12 cellular contexts compared by ENCODE assay signal in genomic region chr10:79081353-79082034, GRCh38. TPM values are rescaled to one million over a fixed set of nuclear protein-coding genes. Genes with fewer than 3 reads are reported as not detected.
A peak's percentile ranks its signal among the peaks of the same experiment; 100 is the strongest.
DNase-seq lines count a peak whose midpoint lies in the region; ATAC-seq, FAIRE-seq and TF ChIP-seq lines count a peak whose summit lies in the region.
"Had no signal": no experiment of that assay in that cellular context is flagged by ENCODE, and none has a peak within 500 bp of the region (broad histone marks: within the 10 kb centered on the region; RNA-seq: fewer than 3 reads in every experiment).

No MANE protein-coding gene starts in this region.

- TF ChIP-seq RAD21 in HepG2 (CRISPR knock-in tag; IDR thresholded peaks at IDR 0.05), result no peak

- H4K20me1 ChIP-seq in HepG2 (ENCODE audit: insufficient read depth, low read length), result peaks cover 93% of the 10 kb centered on the region

- CTCF ChIA-PET in AG04449 (lab: Yijun Ruan, JAX), result interaction anchor here (0.7 to 4.2 kb wide), 5 partner anchors 11 to 1034 kb away, joined by 3 to 49 read pairs (median 4); no protein-coding TSS in a partner anchor
- CTCF ChIA-PET in HepG2 (lab: Yijun Ruan, JAX; ENCODE audit: low intra/inter-chr PET ratio, low total read pairs), result no interaction called here

- POLR2A ChIA-PET in AG04449 (lab: Yijun Ruan, JAX), result interaction anchor here (1.3 to 1.4 kb wide), 3 partner anchors 12 to 70 kb away, joined by 3 to 4 read pairs (median 4); no protein-coding TSS in a partner anchor
- POLR2A ChIA-PET in HepG2 (lab: Yijun Ruan, JAX), result interaction anchor here (2.1 kb wide), 1 partner anchor 10 kb away, joined by 4 read pairs; no protein-coding TSS in a partner anchor

- H3K27me3 ChIP-seq in MG63 (no peaks in the 10 kb centered on the region), mucosa of stomach (ENCODE audit: control insufficient read depth, insufficient read depth, low read length) (no peaks in the 10 kb centered on the region), HepG2 (ENCODE audit: control insufficient read depth in 1 of 2, insufficient read depth in 2 of 2, low read length in 2 of 2) (no peaks in the 10 kb centered on the region), pancreas (no peaks in the 10 kb centered on the region)

- peak; percentile 84 for DNase-seq in AG04449 (ENCODE audit: low read depth, low spot score)
- DNase-seq in MG63, result peak; percentile 83
- peak; percentile 62 to 90 for DNase-seq in cardiac fibroblast (ENCODE audit: low read depth in 2 of 2)
- no peak for DNase-seq in T-helper 1 cell
- DNase-seq in HepG2 (ENCODE audit: low spot score), result no peak
- DNase-seq in mucosa of gallbladder (ENCODE audit: low spot score), result no peak
- DNase-seq in pancreas, result no peak
- DNase-seq: activated CD4-positive, alpha-beta T cell treated with anti-CD3 and anti-CD28 coated beads, Interleukin-2, amount 50 U/mL, for 1 hour; effector memory CD8-positive, alpha-beta T cell; posterior cingulate gyrus had no signal

- no peak for TF ChIP-seq POLR2A in HepG2 (IDR thresholded peaks at IDR 0.05; ENCODE audit: insufficient read depth in 1 of 2, low read depth in 2 of 2, low read length in 2 of 2)

- intact Hi-C loops in HepG2 (cut with micrococcal nuclease; ENCODE audit: unreplicated experiment), result no loop called here
- intact Hi-C loops in pancreas (cut with DNase I), result no loop called here

- BruUV-seq in HepG2 (replicated peaks; lab: Mats Ljungman, UMichigan), result no TSS peak

- in situ Hi-C loops in HepG2 (cut with HindIII; ENCODE audit: extremely low pct_ligation_motif_present, low pct_unique_long_range_greater_than_20kb), result loop anchor here (25.0 kb wide), 1 partner anchor 106 kb away; no protein-coding TSS in a partner anchor

- WGBS in HepG2 (ENCODE audit: low lambda C conversion rate), result 95% methylated on average over 9 of the region's 12 CpGs
- WGBS in pancreas, 2 donors, result 62 to 66% methylated on average over 12 of the region's 12 CpGs

- TF ChIP-seq EP300 in HepG2 (IDR thresholded peaks at IDR 0.05; ENCODE audit: low read depth in 2 of 2, low read length in 2 of 2) (no peak), HepG2 (CRISPR knock-in tag; IDR thresholded peaks at IDR 0.05; ENCODE audit: borderline replicate concordance) (no peak)

- H2AFZ ChIP-seq in HepG2 (ENCODE audit: low read length), result no peak overlapping the region

- H3K4me1 ChIP-seq in mucosa of stomach (ENCODE audit: control insufficient read depth, insufficient read depth, low read length) (peaks cover 99% of the 10 kb centered on the region), HepG2 (ENCODE audit: insufficient read depth, low read length) (peaks cover 100% of the 10 kb centered on the region), pancreas (peaks cover 63 to 89% (median 69%) of the 10 kb centered on the region in 3 donors)

- peaks cover 99% of the 10 kb centered on the region for H3K79me2 ChIP-seq in HepG2 (ENCODE audit: insufficient read depth, low read length)

- no peaks in the 10 kb centered on the region for H3K9me3 ChIP-seq in MG63
- H3K9me3 ChIP-seq in mucosa of stomach (ENCODE audit: control insufficient read depth, low read length), result no peaks in the 10 kb centered on the region
- no peaks in the 10 kb centered on the region for H3K9me3 ChIP-seq in HepG2 (ENCODE audit: low read length)
- H3K9me3 ChIP-seq in pancreas, result no peaks in the 10 kb centered on the region

- no peak for ATAC-seq in HepG2
- no peak for ATAC-seq in pancreas
- ATAC-seq: effector memory CD8-positive, alpha-beta T cell had no signal

- H3K4me2 ChIP-seq in HepG2 (ENCODE audit: low read depth, low read length), result no peak overlapping the region
- H3K4me2 ChIP-seq: KMS-11 had no signal

- H3K27ac ChIP-seq in HepG2 (ENCODE audit: extremely low read length, insufficient read depth, low read length), result no peak overlapping the region
- H3K27ac ChIP-seq in pancreas, result peak overlapping the region in 1 of 4 donors; percentile 64
- H3K27ac ChIP-seq: KMS-11 had no signal

- H3K4me3 ChIP-seq in AG04449 (ENCODE audit: low read depth, low read length) (no peak overlapping the region; the same call in 1 of the 2 replicates), MG63 (no peak overlapping the region), cardiac fibroblast (replicated peaks in 1 of 2; ENCODE audit: low read depth in 2 of 2, low read length in 2 of 2) (no peak overlapping the region), mucosa of stomach (ENCODE audit: low read length) (no peak overlapping the region), HepG2 (replicated peaks in 1 of 3; ENCODE audit: insufficient read depth in 1 of 3, low read depth in 2 of 3, low read length in 3 of 3) (no peak overlapping the region), pancreas (no peak overlapping the region)

- H3K36me3 ChIP-seq in MG63 (peaks cover 74% of the 10 kb centered on the region), mucosa of stomach (ENCODE audit: control insufficient read depth, insufficient read depth, low read length) (no peaks in the 10 kb centered on the region), HepG2 (replicated peaks in 1 of 2; ENCODE audit: control insufficient read depth in 1 of 2, insufficient read depth in 2 of 2, low read length in 2 of 2) (peaks cover 0 to 29% of the 10 kb centered on the region in 2 experiments; a peak in 3 of 5 replicates), pancreas (no peaks in the 10 kb centered on the region)

- TF ChIP-seq CTCF in AG04449 (IDR thresholded peaks at IDR 0.05; ENCODE audit: insufficient read depth, low read length, missing control alignments) (no peak), cardiac fibroblast (IDR thresholded peaks at IDR 0.05; ENCODE audit: low read depth, low read length) (no peak), HepG2 (CRISPR knock-in tag; IDR thresholded peaks at IDR 0.05) (no peak), pancreas (IDR thresholded peaks at IDR 0.05) (no peak)

- peak overlapping the region; percentile 50 for H3K9ac ChIP-seq in mucosa of stomach (ENCODE audit: low read length)
- H3K9ac ChIP-seq in HepG2 (ENCODE audit: insufficient read depth, low read depth, low read length), result no peak overlapping the region
- H3K9ac ChIP-seq: KMS-11 had no signal

- FAIRE-seq in HepG2 (lab: Jason Lieb, UNC) (no peak), pancreas (lab: Jason Lieb, UNC) (no peak)

TF ChIP-seq in HepG2, 621 proteins besides CTCF, POLR2A, EP300 and RAD21 (continues in another document):
- TF ChIP-seq ZMAT5 (CRISPR knock-in tag; IDR thresholded peaks at IDR 0.05; ENCODE audit: borderline replicate concordance, low read depth), result no peak
- TF ChIP-seq ISL2 (CRISPR knock-in tag; IDR thresholded peaks at IDR 0.05), result no peak
- TF ChIP-seq PCBP2 (optimal IDR thresholded peaks at IDR 0.05; ENCODE audit: low read depth, low read length, poor library complexity, severe bottlenecking), result no peak
- no peak for TF ChIP-seq ADNP (CRISPR knock-in tag; IDR thresholded peaks at IDR 0.05)
- TF ChIP-seq CBX2 (IDR thresholded peaks at IDR 0.05; ENCODE audit: low read depth, low read length), result no peak
- TF ChIP-seq CBX2 (CRISPR knock-in tag; IDR thresholded peaks at IDR 0.05; ENCODE audit: low read depth), result no peak
- no peak for TF ChIP-seq SSRP1 (CRISPR knock-in tag; IDR thresholded peaks at IDR 0.05)
- no peak for TF ChIP-seq SMARCE1 (IDR thresholded peaks at IDR 0.05; ENCODE audit: borderline replicate concordance)
- TF ChIP-seq ZBTB38 (CRISPR knock-in tag; IDR thresholded peaks at IDR 0.05), result no peak

RNA-seq across cellular contexts. Expression of gene ZMIZ1, which starts 12.7 kb away (rescaled TPM):
- total RNA-seq in MG63 (2014; rRNA removed; shearing (Covaris generic); ENCODE audit: low replicate concordance), result 9.5 and 22.4 TPM in 2 replicates
- total RNA-seq in HepG2 (2016; rRNA removed; fragmentation: Illumina TruSeq; extraction: Trizol) (5.3 and 11.0 TPM in 2 replicates), mucosa of gallbladder (107 TPM), pancreas (10 to 100 TPM; 21.3 to 45.0 (median 23.5) TPM)
- total RNA-seq in HepG2 (2016; cell fraction: cytosol; rRNA removed; fragmentation: Illumina TruSeq; extraction: Trizol; ENCODE audit: low read depth), result 2.3 and 2.6 TPM in 2 replicates
- total RNA-seq in HepG2 (2016; cell fraction: insoluble cytoplasmic fraction; rRNA removed; fragmentation: Illumina TruSeq; extraction: Trizol), result 5.2 and 10.5 TPM in 2 replicates
- total RNA-seq in HepG2 (2016; cell fraction: membrane; rRNA removed; fragmentation: Illumina TruSeq; extraction: Trizol), result 7.0 and 7.7 TPM in 2 replicates
- 9.9 and 13.1 TPM in 2 replicates for total RNA-seq in HepG2 (2016; cell fraction: nucleus; rRNA removed; fragmentation: Illumina TruSeq; extraction: Trizol)
- polyA plus RNA-seq in HepG2 (2011; rRNA removed) (8.8 and 10.2 TPM in 2 replicates), pancreas (10 to 100 TPM; 14.5 to 20.8 TPM)
- polyA plus RNA-seq in HepG2 (2011; cell fraction: cytosol; rRNA removed), result 7.4 TPM in 2 replicates
- polyA plus RNA-seq in HepG2 (2011; cell fraction: nucleus; rRNA removed), result 42.1 and 46.0 TPM in 2 replicates
- 22.4 and 32.5 TPM in 2 replicates for polyA plus RNA-seq in HepG2 (2012)
- polyA plus RNA-seq in HepG2 (2016; cell fraction: cytosol; fragmentation: Illumina TruSeq; extraction: Trizol; ENCODE audit: low read depth), result 0.69 and 1.1 TPM in 2 replicates
- polyA plus RNA-seq in HepG2 (2016; cell fraction: insoluble cytoplasmic fraction; fragmentation: Illumina TruSeq; extraction: Trizol; ENCODE audit: low read depth), result 16.0 and 20.6 TPM in 2 replicates
- 2.4 and 3.8 TPM in 2 replicates for polyA plus RNA-seq in HepG2 (2016; cell fraction: membrane; fragmentation: Illumina TruSeq; extraction: Trizol; ENCODE audit: low read depth)
- polyA plus RNA-seq in HepG2 (2016; cell fraction: nucleus; fragmentation: Illumina TruSeq; extraction: Trizol; ENCODE audit: insufficient read depth, low read depth), result 25.8 and 26.9 TPM in 2 replicates
- polyA minus RNA-seq in HepG2 (2011; rRNA and poly(A)+ RNA removed; ENCODE audit: low replicate concordance), result 7.8 and 28.6 TPM in 2 replicates
- 19.5 and 20.1 TPM in 2 replicates for polyA minus RNA-seq in HepG2 (2011; cell fraction: cytosol; rRNA and poly(A)+ RNA removed)
- polyA minus RNA-seq in HepG2 (2011; cell fraction: nucleus; rRNA and poly(A)+ RNA removed), result 27.4 and 29.2 TPM in 2 replicates

Comparison
In these comparisons a context has a peak if more than half of its experiments do, and no peak if none do; other contexts are left out.
1. DNase-seq: peak in AG04449 (single experiment), MG63 (single experiment) and cardiac fibroblast (2 of 2); none in T-helper 1 cell (0 of 5), HepG2 (single experiment), mucosa of gallbladder (single experiment) and pancreas (0 of 6).